ENCODE assay signal across 16 cellular contexts in genomic region chr20:58175425-58175824, GRCh38. TPM values are rescaled to one million over a fixed set of nuclear protein-coding genes. Genes with fewer than 3 reads are reported as not detected.
DNase-seq lines count a peak whose midpoint lies in the region; ATAC-seq, FAIRE-seq and TF ChIP-seq lines count a peak whose summit lies in the region.
"Had no signal": no experiment of that assay in that cellular context is flagged by ENCODE, and none has a peak within 500 bp of the region (broad histone marks: within the 10 kb centered on the region; RNA-seq: fewer than 3 reads in every experiment).

No MANE protein-coding gene starts in this region.

- no peaks in the 10 kb centered on the region for H3K27me3 ChIP-seq in SJCRH30
- H3K27me3 ChIP-seq in esophagus squamous epithelium, result peaks cover 0 to 21% (median 0%) of the 10 kb centered on the region in 4 donors
- H3K27me3 ChIP-seq in osteoblast (ENCODE audit: insufficient read depth, low read length), result no peaks in the 10 kb centered on the region
- no peaks in the 10 kb centered on the region for H3K27me3 ChIP-seq in tibial nerve

- FAIRE-seq in RCC 7860 (lab: Jason Lieb, UNC), result no peak

- H3K4me1 ChIP-seq in SJCRH30, result peaks cover 24% of the 10 kb centered on the region; the same call in 1 of the 2 replicates
- peaks cover 5 to 31% (median 21%) of the 10 kb centered on the region in 3 donors for H3K4me1 ChIP-seq in esophagus squamous epithelium
- H3K4me1 ChIP-seq in osteoblast (ENCODE audit: insufficient read depth, low read length), result peaks cover 23% of the 10 kb centered on the region
- peaks cover 0 to 70% (median 24%) of the 10 kb centered on the region in 4 donors for H3K4me1 ChIP-seq in tibial nerve

- intact Hi-C loops in esophagus squamous epithelium (cut with DNase I), result no loop called here

- H3K27ac ChIP-seq in SJCRH30 (peak overlapping the region; percentile 69; the same call in 1 of the 2 replicates), esophagus squamous epithelium (peak overlapping the region; percentile 25 to 83 (median 72)), osteoblast (ENCODE audit: low read depth, low read length) (no peak overlapping the region), tibial nerve (peak overlapping the region; percentile 72 to 93 (median 80))

- H3K36me3 ChIP-seq in SJCRH30, result no peaks in the 10 kb centered on the region
- no peaks in the 10 kb centered on the region for H3K36me3 ChIP-seq in esophagus squamous epithelium
- H3K36me3 ChIP-seq in osteoblast (ENCODE audit: insufficient read depth, low read length), result no peaks in the 10 kb centered on the region
- H3K36me3 ChIP-seq in tibial nerve, result no peaks in the 10 kb centered on the region

- DNase-seq in SJCRH30 (no peak), esophagus squamous epithelium (lab: John Stamatoyannopoulos, UW) (no peak), osteoblast (ENCODE audit: insufficient read length, low spot score, missing footprints) (peak; percentile 49), tibial nerve (ENCODE audit: low spot score in 2 of 2) (no peak), GDM1 (lab: John Stamatoyannopoulos, UW) (no peak), RCC 7860 (ENCODE audit: low spot score) (no peak), left lobe of liver (ENCODE audit: low spot score) (no peak), NCI-H2029 treated with DMSO at 0.1 percent for 48 hours (lab: John Stamatoyannopoulos, UW) (no peak)
- DNase-seq: activated CD4-positive, CD25-positive, alpha-beta regulatory T cell; activated CD8-positive, alpha-beta memory T cell treated with anti-CD3 and anti-CD28 coated beads, Interleukin-2, amount 10 ng/mL, durations not matched to agents 7 days and 5 days; activated effector memory CD4-positive, alpha-beta T cell treated with anti-CD3 and anti-CD28 coated beads, Interleukin-2, amount 50 U/mL, for 16 hours; DMS 273 treated with DMSO at 0.1 percent for 48 hours; naive thymus-derived CD8-positive, alpha-beta T cell; NCI-H2107; T-helper 17 cell had no signal

- peak overlapping the region; percentile 94 for H2AFZ ChIP-seq in osteoblast (ENCODE audit: low read length)

- peak overlapping the region; percentile 80 for H3K4me2 ChIP-seq in osteoblast (ENCODE audit: insufficient read depth, low read length)

- ATAC-seq in left lobe of liver, result no peak
- ATAC-seq: activated CD8-positive, alpha-beta memory T cell treated with anti-CD3 and anti-CD28 coated beads, Interleukin-2, amount 10 ng/mL, durations not matched to agents 7 days and 5 days; naive thymus-derived CD8-positive, alpha-beta T cell; T-helper 17 cell had no signal

- H3K9me3 ChIP-seq in SJCRH30 (replicated peaks) (no peaks in the 10 kb centered on the region), esophagus squamous epithelium (no peaks in the 10 kb centered on the region), osteoblast (ENCODE audit: low read depth, low read length) (no peaks in the 10 kb centered on the region), tibial nerve (no peaks in the 10 kb centered on the region)

- H3K79me2 ChIP-seq in osteoblast (ENCODE audit: insufficient read depth, low read length), result no peaks in the 10 kb centered on the region

- TF ChIP-seq EP300 in tibial nerve (IDR thresholded peaks at IDR 0.05), result no peak

- no peak for TF ChIP-seq POLR2A in esophagus squamous epithelium (IDR thresholded peaks at IDR 0.05)
- no peak for TF ChIP-seq POLR2A in tibial nerve (IDR thresholded peaks at IDR 0.05)

- H3K4me3 ChIP-seq in SJCRH30 (peak overlapping the region; percentile 50), esophagus squamous epithelium (peak overlapping the region in 1 of 4 donors; percentile 25), osteoblast (ENCODE audit: insufficient read depth, low read length) (peak overlapping the region; percentile 13), tibial nerve (peak overlapping the region in 1 of 4 donors; percentile 43)

- H4K20me1 ChIP-seq in osteoblast (ENCODE audit: insufficient read depth, low read length), result no peaks in the 10 kb centered on the region

- 52 to 74% methylated on average over 4 to 6 of the region's 9 CpGs for WGBS in esophagus squamous epithelium, 2 donors
- WGBS in tibial nerve, 2 donors, result 63 to 68% methylated on average over 9 of the region's 9 CpGs

- TF ChIP-seq CTCF in esophagus squamous epithelium (IDR thresholded peaks at IDR 0.05), result no peak
- no peak for TF ChIP-seq CTCF in osteoblast (IDR thresholded peaks at IDR 0.05; ENCODE audit: extremely low read depth, low read depth, low read length)
- peak in 1 of 5 experiments; percentile 22 for TF ChIP-seq CTCF in tibial nerve (IDR thresholded peaks at IDR 0.05)

RNA-seq across cellular contexts. Expression of gene ANKRD60, which starts 53.0 kb away (rescaled TPM):
- total RNA-seq in SJCRH30 (2014; rRNA removed; shearing (Covaris generic)), result not detected in 2 replicates
- total RNA-seq in esophagus squamous epithelium, result not detected
- total RNA-seq in osteoblast, result not detected in 2 replicates
- not detected for total RNA-seq in tibial nerve
- total RNA-seq in left lobe of liver, result not detected
- total RNA-seq: activated CD8-positive, alpha-beta memory T cell treated with anti-CD3 and anti-CD28 coated beads, Interleukin-2, amount 10 ng/mL, durations not matched to agents 7 days and 5 days; dermis microvascular lymphatic vessel endothelial cell; naive thymus-derived CD8-positive, alpha-beta T cell; T-helper 17 cell had no signal
